ENCODE assay signal across 20 cellular contexts in genomic region chr7:51138121-51139085, GRCh38.
A peak's percentile ranks its signal among the peaks of the same experiment; 100 is the strongest.
DNase-seq lines count a peak whose midpoint lies in the region; ATAC-seq and TF ChIP-seq lines count a peak whose summit lies in the region.
"Had no signal": no experiment of that assay in that cellular context is flagged by ENCODE, and none has a peak within 500 bp of the region (broad histone marks: within the 10 kb centered on the region; RNA-seq: fewer than 3 reads in every experiment).

No MANE protein-coding gene starts in this region.

- H3K4me1 ChIP-seq in BLaER1 treated with 17β-estradiol and CSF1 and Interleukin-3, amounts not matched to agents 10 nM and 100 nM, result peaks cover 29 to 66% (median 56%) of the 10 kb centered on the region in 10 experiments

- no peak overlapping the region for H3K27ac ChIP-seq in BLaER1 treated with 17β-estradiol and CSF1 and Interleukin-3, amounts not matched to agents 10 nM and 100 nM
- H3K27ac ChIP-seq: HL-60 had no signal

- H3K4me3 ChIP-seq in BLaER1 treated with 17β-estradiol and CSF1 and Interleukin-3, amounts not matched to agents 10 nM and 100 nM, result no peak overlapping the region
- H3K4me3 ChIP-seq: K562, lung, skin epidermis had no signal

- H3K9me3 ChIP-seq in BLaER1 treated with 17β-estradiol and CSF1 and Interleukin-3, amounts not matched to agents 10 nM and 100 nM (replicated peaks in 1 of 11), result peaks cover 0 to 14% (median 6%) of the 10 kb centered on the region in 11 experiments; a peak in 6 of 22 replicates

- DNase-seq in NCI-H1092 treated with DMSO at 0.1 percent for 48 hours (lab: John Stamatoyannopoulos, UW) (peak; percentile 93), NCI-H2171 treated with DMSO at 0.1 percent for 48 hours (lab: John Stamatoyannopoulos, UW) (peak; percentile 46), astrocyte of the hippocampus (ENCODE audit: low read depth, low spot score) (peak; percentile 15), midbrain (lab: John Stamatoyannopoulos, UW) (no peak)
- DNase-seq: activated CD4-positive, alpha-beta memory T cell treated with anti-CD3 and anti-CD28 coated beads, Interleukin-2, amount 10 ng/mL, durations not matched to agents 7 days and 5 days; CD4-positive, alpha-beta memory T cell; central memory CD4-positive, alpha-beta T cell; glutamatergic neuron; naive B cell; posterior cingulate gyrus; stimulated activated CD4-positive, alpha-beta T cell treated with anti-CD3 and anti-CD28 coated beads, Interleukin-4, amount 100 ng/mL, for 4 hours; stimulated activated CD8-positive, alpha-beta memory T cell treated with anti-CD3 and anti-CD28 coated beads, Interleukin-4, amount 100 ng/mL, for 48 hours had no signal

- H4K20me1 ChIP-seq in BLaER1 treated with 17β-estradiol and CSF1 and Interleukin-3, amounts not matched to agents 10 nM and 100 nM, result no peaks in the 10 kb centered on the region

- no peak for ATAC-seq in GM21786 (IDR thresholded peaks at IDR 0.05; ENCODE audit: unreplicated experiment)
- no peak for ATAC-seq in GM21390 (IDR thresholded peaks at IDR 0.05; ENCODE audit: unreplicated experiment)
- ATAC-seq in SK-N-SH treated with all-trans-retinoic acid at 6 μM for 48 hours, result no peak
- ATAC-seq: K562 had no signal

- no peaks in the 10 kb centered on the region for H3K27me3 ChIP-seq in BLaER1 treated with 17β-estradiol and CSF1 and Interleukin-3, amounts not matched to agents 10 nM and 100 nM

- peak overlapping the region in 8 of 11 experiments; percentile 4 to 88 (median 75); a peak in 12 of 22 replicates for H3K4me2 ChIP-seq in BLaER1 treated with 17β-estradiol and CSF1 and Interleukin-3, amounts not matched to agents 10 nM and 100 nM

- H3K9ac ChIP-seq in BLaER1 treated with 17β-estradiol and CSF1 and Interleukin-3, amounts not matched to agents 10 nM and 100 nM, result no peak overlapping the region

- H3K36me3 ChIP-seq in BLaER1 treated with 17β-estradiol and CSF1 and Interleukin-3, amounts not matched to agents 10 nM and 100 nM, result peaks cover 0 to 4% (median 0%) of the 10 kb centered on the region in 11 experiments; a peak in 1 of 22 replicates

TF ChIP-seq in SK-N-SH treated with all-trans-retinoic acid at 6 μM for 48 hours, 23 proteins besides CTCF, POLR2A, EP300 and RAD21:
- TF ChIP-seq PPARA (CRISPR knock-in tag; IDR thresholded peaks at IDR 0.05; ENCODE audit: borderline replicate concordance) (no peak), ZNF70 (CRISPR knock-in tag; IDR thresholded peaks at IDR 0.05) (no peak)
